In the genomic region with DNA sequence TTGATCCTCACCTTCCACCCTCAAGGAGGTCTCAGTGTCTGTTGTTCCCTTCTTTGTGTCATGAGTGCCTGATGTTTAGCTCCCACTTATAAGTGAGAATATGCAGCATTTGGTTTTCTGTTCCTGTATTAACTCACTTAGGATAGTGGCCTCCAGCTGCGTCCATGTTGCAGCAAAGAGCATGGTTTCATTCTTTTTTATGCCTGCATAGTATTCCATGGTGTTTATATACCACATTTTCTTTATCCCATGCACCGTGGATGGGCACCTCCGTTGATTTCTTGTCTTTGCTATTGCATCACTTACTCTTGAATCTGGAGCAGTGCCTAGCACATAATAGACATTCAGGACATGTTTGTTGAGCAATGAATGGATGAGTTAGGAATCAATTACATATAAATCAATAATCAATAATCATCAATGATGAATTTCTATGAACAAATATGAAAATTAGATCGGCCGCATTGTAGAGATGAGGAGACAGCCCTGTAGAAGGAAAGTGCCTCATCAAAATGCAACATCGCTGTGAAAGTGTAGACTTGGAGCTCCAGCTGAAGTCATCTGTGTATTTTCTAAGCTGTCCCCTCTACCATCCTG, we compare ENCODE assay signal across 23 cellular contexts.
"Had no signal": no experiment of that assay in that cellular context is flagged by ENCODE, and none has a peak within 500 bp of the region (broad histone marks: within the 10 kb centered on the region; RNA-seq: fewer than 3 reads in every experiment).

No MANE protein-coding gene starts in this region.

- H3K9me3 ChIP-seq: colonic mucosa, left ventricle myocardium inferior, mucosa of descending colon, ovary, tibial nerve had no signal

- H3K4me1 ChIP-seq: colonic mucosa, left ventricle myocardium inferior, tibial nerve had no signal

- H3K27me3 ChIP-seq: colonic mucosa, dorsolateral prefrontal cortex, ovary, tibial nerve had no signal

- H3K4me3 Mint-ChIP-seq: activated CD8-positive, alpha-beta T cell treated with anti-CD3 and anti-CD28 coated beads for 36 hours; activated T-cell treated with anti-CD3 and anti-CD28 coated beads, Interleukin-2, amount 50 U/mL, for 4 hours; activated T-helper 17 cell treated with anti-CD3 and anti-CD28 coated beads, Interleukin-2, amount 50 U/mL, for 72 hours; T-helper 17 cell had no signal

- H3K9me3 Mint-ChIP-seq: activated CD8-positive, alpha-beta T cell treated with anti-CD3 and anti-CD28 coated beads for 36 hours; activated T-cell treated with anti-CD3 and anti-CD28 coated beads, Interleukin-2, amount 50 U/mL, for 4 hours; activated T-helper 17 cell treated with anti-CD3 and anti-CD28 coated beads, Interleukin-2, amount 50 U/mL, for 72 hours had no signal

- H3K27ac Mint-ChIP-seq: activated CD8-positive, alpha-beta T cell treated with anti-CD3 and anti-CD28 coated beads for 36 hours; activated T-helper 17 cell treated with anti-CD3 and anti-CD28 coated beads, Interleukin-2, amount 50 U/mL, for 72 hours; progenitor cell of endocrine pancreas; T-helper 17 cell had no signal

- H3K27ac ChIP-seq: colonic mucosa, left ventricle myocardium inferior, ovary, skin epidermis, tibial nerve had no signal

- H3K4me3 ChIP-seq: colonic mucosa, dorsolateral prefrontal cortex, left ventricle myocardium inferior, lung, mucosa of descending colon, ovary, skin epidermis, tibial nerve had no signal

- H3K27me3 Mint-ChIP-seq: activated CD8-positive, alpha-beta T cell treated with anti-CD3 and anti-CD28 coated beads for 36 hours; activated T-helper 17 cell treated with anti-CD3 and anti-CD28 coated beads, Interleukin-2, amount 50 U/mL, for 72 hours; T-helper 17 cell had no signal

- ATAC-seq: activated CD8-positive, alpha-beta T cell treated with anti-CD3 and anti-CD28 coated beads for 36 hours; activated T-cell treated with anti-CD3 and anti-CD28 coated beads, Interleukin-2, amount 50 U/mL, for 4 hours; activated T-helper 17 cell treated with anti-CD3 and anti-CD28 coated beads, Interleukin-2, amount 50 U/mL, for 72 hours; mucosa of descending colon; sciatic nerve; T-helper 17 cell had no signal

- H3K36me3 ChIP-seq: colonic mucosa, left ventricle myocardium inferior, ovary, tibial nerve had no signal

- DNase-seq: activated CD4-positive, alpha-beta T cell treated with anti-CD3 and anti-CD28 coated beads for 1 hour; activated CD4-positive, alpha-beta T cell treated with anti-CD3 and anti-CD28 coated beads, Interleukin-2, amount 50 U/mL, for 1 hour; activated CD8-positive, alpha-beta T cell treated with anti-CD3 and anti-CD28 coated beads for 36 hours; activated gamma-delta T cell treated with Interleukin-2 at 50 U/mL for 16 hours; activated naive CD4-positive, alpha-beta T cell treated with anti-CD3 and anti-CD28 coated beads, Interleukin-2, amount 50 U/mL, for 16 hours; activated T-cell treated with anti-CD3 and anti-CD28 coated beads, Interleukin-2, amount 50 U/mL, for 4 hours; cerebellar nuclear complex; colonic mucosa; dorsolateral prefrontal cortex; effector memory CD4-positive, alpha-beta T cell; left ventricle myocardium inferior; mucosa of descending colon; ovary; stimulated activated CD4-positive, alpha-beta T cell treated with anti-CD3 and anti-CD28 coated beads, Interleukin-12 subunit alpha, Interleukin-12 subunit beta, amount 100 ng/mL, for 4 hours; stimulated activated CD4-positive, alpha-beta T cell treated with anti-CD3 and anti-CD28 coated beads, Interleukin-4, amount 100 ng/mL, for 1 hour; T-helper 17 cell; T1000 had no signal
